In the genomic region with DNA sequence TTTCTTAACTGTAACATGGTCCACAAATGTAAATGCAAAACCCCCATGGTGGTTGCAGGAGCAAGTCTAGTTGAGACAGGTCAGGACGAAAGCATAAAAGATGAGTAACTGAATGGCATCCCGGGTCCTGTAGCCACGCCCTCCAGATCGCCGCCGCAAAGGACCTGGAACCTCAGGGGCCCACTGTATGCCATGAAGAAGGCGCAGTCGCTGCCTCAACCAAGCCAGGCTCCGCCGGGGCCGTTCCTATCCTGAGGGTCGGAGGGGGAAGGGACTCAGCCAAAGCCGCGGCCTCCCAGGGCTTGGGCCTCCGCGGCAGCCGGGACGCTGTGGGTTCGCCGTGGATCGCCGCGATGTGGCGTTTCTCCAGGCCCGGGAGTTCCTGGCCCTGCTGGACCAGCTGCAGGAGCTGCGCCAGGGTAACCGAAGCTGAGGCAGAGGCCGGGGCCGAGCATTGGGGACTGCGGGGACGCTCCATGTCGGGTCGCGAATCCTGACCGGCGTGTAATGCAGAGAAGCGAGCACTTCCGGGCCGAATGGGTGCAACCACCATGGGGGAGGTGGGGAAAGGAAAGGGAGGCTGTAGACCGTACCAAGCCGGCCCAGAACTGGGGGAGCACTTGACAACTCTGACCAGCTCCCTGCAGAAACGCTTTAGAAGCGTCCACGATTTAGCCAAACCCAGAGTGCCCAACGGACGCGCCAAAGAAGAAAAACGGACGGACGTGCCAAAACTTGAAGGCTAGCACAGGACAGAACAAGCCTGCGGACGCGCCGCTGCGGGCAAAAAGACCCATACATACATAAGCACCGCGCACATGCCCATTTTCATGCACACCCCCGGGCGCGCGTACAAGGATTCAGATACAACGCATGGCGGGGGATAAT, we compare ENCODE assay signal across 1 cellular context.
TF ChIP-seq lines count a peak whose summit lies in the region.

No MANE protein-coding gene starts in this region.

TF ChIP-seq in HepG2, 621 proteins besides CTCF, POLR2A, EP300 and RAD21 (continued from another document and continues in another):
- TF ChIP-seq, protein P1, sequence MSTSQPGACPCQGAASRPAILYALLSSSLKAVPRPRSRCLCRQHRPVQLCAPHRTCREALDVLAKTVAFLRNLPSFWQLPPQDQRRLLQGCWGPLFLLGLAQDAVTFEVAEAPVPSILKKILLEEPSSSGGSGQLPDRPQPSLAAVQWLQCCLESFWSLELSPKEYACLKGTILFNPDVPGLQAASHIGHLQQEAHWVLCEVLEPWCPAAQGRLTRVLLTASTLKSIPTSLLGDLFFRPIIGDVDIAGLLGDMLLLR (CRISPR knock-in tag; IDR thresholded peaks at IDR 0.05): peak; percentile 76
- TF ChIP-seq ZBTB1 (CRISPR knock-in tag; IDR thresholded peaks at IDR 0.05; ENCODE audit: borderline replicate concordance): no peak; the same call in 1 of the 2 replicates
- TF ChIP-seq ZSCAN21 (CRISPR knock-in tag; IDR thresholded peaks at IDR 0.05; ENCODE audit: borderline replicate concordance): peak; percentile 89; the same call in 1 of the 2 replicates
- TF ChIP-seq TMF1 (CRISPR knock-in tag; IDR thresholded peaks at IDR 0.05; ENCODE audit: low read depth): peak; percentile 90; the same call in 1 of the 2 replicates
- TF ChIP-seq ZSCAN29 (CRISPR knock-in tag; conservative IDR thresholded peaks at IDR 0.05): peak; percentile 69; the same call in 1 of the 2 replicates
- no peak for TF ChIP-seq IKZF1 (IDR thresholded peaks at IDR 0.05)
- no peak for TF ChIP-seq HHEX (CRISPR knock-in tag; IDR thresholded peaks at IDR 0.05)
- TF ChIP-seq, protein P2, sequence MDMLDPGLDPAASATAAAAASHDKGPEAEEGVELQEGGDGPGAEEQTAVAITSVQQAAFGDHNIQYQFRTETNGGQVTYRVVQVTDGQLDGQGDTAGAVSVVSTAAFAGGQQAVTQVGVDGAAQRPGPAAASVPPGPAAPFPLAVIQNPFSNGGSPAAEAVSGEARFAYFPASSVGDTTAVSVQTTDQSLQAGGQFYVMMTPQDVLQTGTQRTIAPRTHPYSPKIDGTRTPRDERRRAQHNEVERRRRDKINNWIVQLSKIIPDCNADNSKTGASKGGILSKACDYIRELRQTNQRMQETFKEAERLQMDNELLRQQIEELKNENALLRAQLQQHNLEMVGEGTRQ (IDR thresholded peaks at IDR 0.05; ENCODE audit: low read depth, low read length): 0 out of 2 replicates have a peak, but pooled peaks have one; percentile 9
- TF ChIP-seq, protein P2 (CRISPR knock-in tag; IDR thresholded peaks at IDR 0.05; ENCODE audit: borderline replicate concordance): no peak
- TF ChIP-seq ZNF841 (CRISPR knock-in tag; IDR thresholded peaks at IDR 0.05; ENCODE audit: borderline replicate concordance): 0 out of 2 replicates have a peak, but pooled peaks have one; percentile 73
- TF ChIP-seq, protein P3, sequence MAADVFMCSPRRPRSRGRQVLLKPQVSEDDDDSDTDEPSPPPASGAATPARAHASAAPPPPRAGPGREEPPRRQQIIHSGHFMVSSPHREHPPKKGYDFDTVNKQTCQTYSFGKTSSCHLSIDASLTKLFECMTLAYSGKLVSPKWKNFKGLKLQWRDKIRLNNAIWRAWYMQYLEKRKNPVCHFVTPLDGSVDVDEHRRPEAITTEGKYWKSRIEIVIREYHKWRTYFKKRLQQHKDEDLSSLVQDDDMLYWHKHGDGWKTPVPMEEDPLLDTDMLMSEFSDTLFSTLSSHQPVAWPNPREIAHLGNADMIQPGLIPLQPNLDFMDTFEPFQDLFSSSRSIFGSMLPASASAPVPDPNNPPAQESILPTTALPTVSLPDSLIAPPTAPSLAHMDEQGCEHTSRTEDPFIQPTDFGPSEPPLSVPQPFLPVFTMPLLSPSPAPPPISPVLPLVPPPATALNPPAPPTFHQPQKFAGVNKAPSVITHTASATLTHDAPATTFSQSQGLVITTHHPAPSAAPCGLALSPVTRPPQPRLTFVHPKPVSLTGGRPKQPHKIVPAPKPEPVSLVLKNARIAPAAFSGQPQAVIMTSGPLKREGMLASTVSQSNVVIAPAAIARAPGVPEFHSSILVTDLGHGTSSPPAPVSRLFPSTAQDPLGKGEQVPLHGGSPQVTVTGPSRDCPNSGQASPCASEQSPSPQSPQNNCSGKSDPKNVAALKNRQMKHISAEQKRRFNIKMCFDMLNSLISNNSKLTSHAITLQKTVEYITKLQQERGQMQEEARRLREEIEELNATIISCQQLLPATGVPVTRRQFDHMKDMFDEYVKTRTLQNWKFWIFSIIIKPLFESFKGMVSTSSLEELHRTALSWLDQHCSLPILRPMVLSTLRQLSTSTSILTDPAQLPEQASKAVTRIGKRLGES (CRISPR knock-in tag; IDR thresholded peaks at IDR 0.05; ENCODE audit: borderline replicate concordance): no peak
- TF ChIP-seq SP2 (CRISPR knock-in tag; IDR thresholded peaks at IDR 0.05): no peak; the same call in 1 of the 2 replicates
- peak; percentile 65; the same call in 1 of the 2 replicates for TF ChIP-seq ZNF816 (CRISPR knock-in tag; IDR thresholded peaks at IDR 0.05; ENCODE audit: borderline replicate concordance)
- peak; percentile 76; the same call in 1 of the 2 replicates for TF ChIP-seq ZZZ3 (CRISPR knock-in tag; IDR thresholded peaks at IDR 0.05; ENCODE audit: borderline replicate concordance)
- no peak for TF ChIP-seq MED8 (CRISPR knock-in tag; IDR thresholded peaks at IDR 0.05; ENCODE audit: insufficient replicate concordance)
- TF ChIP-seq, protein P4, sequence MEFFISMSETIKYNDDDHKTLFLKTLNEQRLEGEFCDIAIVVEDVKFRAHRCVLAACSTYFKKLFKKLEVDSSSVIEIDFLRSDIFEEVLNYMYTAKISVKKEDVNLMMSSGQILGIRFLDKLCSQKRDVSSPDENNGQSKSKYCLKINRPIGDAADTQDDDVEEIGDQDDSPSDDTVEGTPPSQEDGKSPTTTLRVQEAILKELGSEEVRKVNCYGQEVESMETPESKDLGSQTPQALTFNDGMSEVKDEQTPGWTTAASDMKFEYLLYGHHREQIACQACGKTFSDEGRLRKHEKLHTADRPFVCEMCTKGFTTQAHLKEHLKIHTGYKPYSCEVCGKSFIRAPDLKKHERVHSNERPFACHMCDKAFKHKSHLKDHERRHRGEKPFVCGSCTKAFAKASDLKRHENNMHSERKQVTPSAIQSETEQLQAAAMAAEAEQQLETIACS (CRISPR knock-in tag; IDR thresholded peaks at IDR 0.05): no peak; the same call in 1 of the 2 replicates
- TF ChIP-seq TGIF2 (CRISPR knock-in tag; IDR thresholded peaks at IDR 0.05): peak; percentile 56; the same call in 1 of the 2 replicates
- peak; percentile 91; the same call in 1 of the 2 replicates for TF ChIP-seq ZNF607 (CRISPR knock-in tag; IDR thresholded peaks at IDR 0.05; ENCODE audit: borderline replicate concordance)
- no peak for TF ChIP-seq KDM1A (CRISPR knock-in tag; IDR thresholded peaks at IDR 0.05)
- TF ChIP-seq ASH2L (IDR thresholded peaks at IDR 0.05; ENCODE audit: insufficient read length, low read depth, low read length): peak; percentile 94
- TF ChIP-seq ZNF749 (CRISPR knock-in tag; IDR thresholded peaks at IDR 0.05; ENCODE audit: borderline replicate concordance): peak; percentile 75; the same call in 1 of the 2 replicates
- TF ChIP-seq FOXA3 (CRISPR knock-in tag; IDR thresholded peaks at IDR 0.05): peak; percentile 30
- no peak for TF ChIP-seq ZNF773 (CRISPR knock-in tag; IDR thresholded peaks at IDR 0.05; ENCODE audit: borderline replicate concordance)
- TF ChIP-seq, protein P5, sequence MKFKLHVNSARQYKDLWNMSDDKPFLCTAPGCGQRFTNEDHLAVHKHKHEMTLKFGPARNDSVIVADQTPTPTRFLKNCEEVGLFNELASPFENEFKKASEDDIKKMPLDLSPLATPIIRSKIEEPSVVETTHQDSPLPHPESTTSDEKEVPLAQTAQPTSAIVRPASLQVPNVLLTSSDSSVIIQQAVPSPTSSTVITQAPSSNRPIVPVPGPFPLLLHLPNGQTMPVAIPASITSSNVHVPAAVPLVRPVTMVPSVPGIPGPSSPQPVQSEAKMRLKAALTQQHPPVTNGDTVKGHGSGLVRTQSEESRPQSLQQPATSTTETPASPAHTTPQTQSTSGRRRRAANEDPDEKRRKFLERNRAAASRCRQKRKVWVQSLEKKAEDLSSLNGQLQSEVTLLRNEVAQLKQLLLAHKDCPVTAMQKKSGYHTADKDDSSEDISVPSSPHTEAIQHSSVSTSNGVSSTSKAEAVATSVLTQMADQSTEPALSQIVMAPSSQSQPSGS (CRISPR knock-in tag; IDR thresholded peaks at IDR 0.05): peak; percentile 61
- TF ChIP-seq REL (CRISPR knock-in tag; conservative IDR thresholded peaks at IDR 0.05): peak; percentile 98
- 0 out of 2 replicates have a peak, but pooled peaks have one; percentile 4 for TF ChIP-seq MAFF (IDR thresholded peaks at IDR 0.05; ENCODE audit: low read depth, low read length)
- TF ChIP-seq, protein P6, sequence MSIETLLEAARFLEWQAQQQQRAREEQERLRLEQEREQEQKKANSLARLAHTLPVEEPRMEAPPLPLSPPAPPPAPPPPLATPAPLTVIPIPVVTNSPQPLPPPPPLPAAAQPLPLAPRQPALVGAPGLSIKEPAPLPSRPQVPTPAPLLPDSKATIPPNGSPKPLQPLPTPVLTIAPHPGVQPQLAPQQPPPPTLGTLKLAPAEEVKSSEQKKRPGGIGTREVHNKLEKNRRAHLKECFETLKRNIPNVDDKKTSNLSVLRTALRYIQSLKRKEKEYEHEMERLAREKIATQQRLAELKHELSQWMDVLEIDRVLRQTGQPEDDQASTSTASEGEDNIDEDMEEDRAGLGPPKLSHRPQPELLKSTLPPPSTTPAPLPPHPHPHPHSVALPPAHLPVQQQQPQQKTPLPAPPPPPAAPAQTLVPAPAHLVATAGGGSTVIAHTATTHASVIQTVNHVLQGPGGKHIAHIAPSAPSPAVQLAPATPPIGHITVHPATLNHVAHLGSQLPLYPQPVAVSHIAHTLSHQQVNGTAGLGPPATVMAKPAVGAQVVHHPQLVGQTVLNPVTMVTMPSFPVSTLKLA (IDR thresholded peaks at IDR 0.05): no peak
- TF ChIP-seq SALL1 (CRISPR knock-in tag; IDR thresholded peaks at IDR 0.05): peak; percentile 96
- peak; percentile 96; the same call in 1 of the 2 replicates for TF ChIP-seq THYN1 (CRISPR knock-in tag; IDR thresholded peaks at IDR 0.05; ENCODE audit: borderline replicate concordance, low read depth)
- TF ChIP-seq SMARCE1 (IDR thresholded peaks at IDR 0.05; ENCODE audit: borderline replicate concordance): no peak
- TF ChIP-seq, protein P7, sequence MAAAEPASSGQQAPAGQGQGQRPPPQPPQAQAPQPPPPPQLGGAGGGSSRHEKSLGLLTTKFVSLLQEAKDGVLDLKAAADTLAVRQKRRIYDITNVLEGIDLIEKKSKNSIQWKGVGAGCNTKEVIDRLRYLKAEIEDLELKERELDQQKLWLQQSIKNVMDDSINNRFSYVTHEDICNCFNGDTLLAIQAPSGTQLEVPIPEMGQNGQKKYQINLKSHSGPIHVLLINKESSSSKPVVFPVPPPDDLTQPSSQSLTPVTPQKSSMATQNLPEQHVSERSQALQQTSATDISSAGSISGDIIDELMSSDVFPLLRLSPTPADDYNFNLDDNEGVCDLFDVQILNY (CRISPR knock-in tag; conservative IDR thresholded peaks at IDR 0.05): no peak
- TF ChIP-seq, protein P8, sequence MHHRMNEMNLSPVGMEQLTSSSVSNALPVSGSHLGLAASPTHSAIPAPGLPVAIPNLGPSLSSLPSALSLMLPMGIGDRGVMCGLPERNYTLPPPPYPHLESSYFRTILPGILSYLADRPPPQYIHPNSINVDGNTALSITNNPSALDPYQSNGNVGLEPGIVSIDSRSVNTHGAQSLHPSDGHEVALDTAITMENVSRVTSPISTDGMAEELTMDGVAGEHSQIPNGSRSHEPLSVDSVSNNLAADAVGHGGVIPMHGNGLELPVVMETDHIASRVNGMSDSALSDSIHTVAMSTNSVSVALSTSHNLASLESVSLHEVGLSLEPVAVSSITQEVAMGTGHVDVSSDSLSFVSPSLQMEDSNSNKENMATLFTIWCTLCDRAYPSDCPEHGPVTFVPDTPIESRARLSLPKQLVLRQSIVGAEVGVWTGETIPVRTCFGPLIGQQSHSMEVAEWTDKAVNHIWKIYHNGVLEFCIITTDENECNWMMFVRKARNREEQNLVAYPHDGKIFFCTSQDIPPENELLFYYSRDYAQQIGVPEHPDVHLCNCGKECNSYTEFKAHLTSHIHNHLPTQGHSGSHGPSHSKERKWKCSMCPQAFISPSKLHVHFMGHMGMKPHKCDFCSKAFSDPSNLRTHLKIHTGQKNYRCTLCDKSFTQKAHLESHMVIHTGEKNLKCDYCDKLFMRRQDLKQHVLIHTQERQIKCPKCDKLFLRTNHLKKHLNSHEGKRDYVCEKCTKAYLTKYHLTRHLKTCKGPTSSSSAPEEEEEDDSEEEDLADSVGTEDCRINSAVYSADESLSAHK (CRISPR knock-in tag; IDR thresholded peaks at IDR 0.05; ENCODE audit: borderline replicate concordance): no peak
- TF ChIP-seq, protein P9, sequence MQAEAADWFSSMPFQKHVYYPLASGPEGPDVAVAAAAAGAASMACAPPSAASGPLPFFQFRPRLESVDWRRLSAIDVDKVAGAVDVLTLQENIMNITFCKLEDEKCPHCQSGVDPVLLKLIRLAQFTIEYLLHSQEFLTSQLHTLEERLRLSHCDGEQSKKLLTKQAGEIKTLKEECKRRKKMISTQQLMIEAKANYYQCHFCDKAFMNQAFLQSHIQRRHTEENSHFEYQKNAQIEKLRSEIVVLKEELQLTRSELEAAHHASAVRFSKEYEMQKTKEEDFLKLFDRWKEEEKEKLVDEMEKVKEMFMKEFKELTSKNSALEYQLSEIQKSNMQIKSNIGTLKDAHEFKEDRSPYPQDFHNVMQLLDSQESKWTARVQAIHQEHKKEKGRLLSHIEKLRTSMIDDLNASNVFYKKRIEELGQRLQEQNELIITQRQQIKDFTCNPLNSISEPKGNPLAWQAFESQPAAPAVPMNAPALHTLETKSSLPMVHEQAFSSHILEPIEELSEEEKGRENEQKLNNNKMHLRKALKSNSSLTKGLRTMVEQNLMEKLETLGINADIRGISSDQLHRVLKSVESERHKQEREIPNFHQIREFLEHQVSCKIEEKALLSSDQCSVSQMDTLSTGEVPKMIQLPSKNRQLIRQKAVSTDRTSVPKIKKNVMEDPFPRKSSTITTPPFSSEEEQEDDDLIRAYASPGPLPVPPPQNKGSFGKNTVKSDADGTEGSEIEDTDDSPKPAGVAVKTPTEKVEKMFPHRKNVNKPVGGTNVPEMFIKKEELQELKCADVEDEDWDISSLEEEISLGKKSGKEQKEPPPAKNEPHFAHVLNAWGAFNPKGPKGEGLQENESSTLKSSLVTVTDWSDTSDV (CRISPR knock-in tag; IDR thresholded peaks at IDR 0.05): peak; percentile 95
- TF ChIP-seq ZFAT (CRISPR knock-in tag; conservative IDR thresholded peaks at IDR 0.05): no peak
- TF ChIP-seq MAF1 (CRISPR knock-in tag; IDR thresholded peaks at IDR 0.05; ENCODE audit: borderline replicate concordance): no peak
- peak; percentile 87 for TF ChIP-seq GATAD1 (CRISPR knock-in tag; IDR thresholded peaks at IDR 0.05)
- peak; percentile 94 for TF ChIP-seq ZSCAN31 (CRISPR knock-in tag; IDR thresholded peaks at IDR 0.05; ENCODE audit: low read depth)
